ENCODE assay signal across 27 cellular contexts in genomic region chr5:123095694-123096120, GRCh38. TPM values are rescaled to one million over a fixed set of nuclear protein-coding genes. Genes with fewer than 3 reads are reported as not detected.
DNase-seq lines count a peak whose midpoint lies in the region; ATAC-seq and TF ChIP-seq lines count a peak whose summit lies in the region.
"Had no signal": no experiment of that assay in that cellular context is flagged by ENCODE, and none has a peak within 500 bp of the region (broad histone marks: within the 10 kb centered on the region; RNA-seq: fewer than 3 reads in every experiment).

No MANE protein-coding gene starts in this region.

- DNase-seq in GM23338 (ENCODE audit: low spot score): no peak
- DNase-seq in kidney epithelial cell (ENCODE audit: low read depth): no peak
- DNase-seq in progenitor cell of endocrine pancreas (ENCODE audit: low spot score, unreplicated experiment): no peak
- no peak for DNase-seq in stimulated activated naive CD8-positive, alpha-beta T cell treated with anti-CD3 and anti-CD28 coated beads, Interleukin-15, Interleukin-2, amounts not matched to agents 100 U/mL and 50 U/mL, for 24 hours
- DNase-seq in T1000 (lab: John Stamatoyannopoulos, UW): no peak
- DNase-seq in PC-9: no peak
- DNase-seq: ACHN; activated CD8-positive, alpha-beta memory T cell treated with anti-CD3 and anti-CD28 coated beads, Interleukin-2, amount 50 U/mL, for 48 hours; activated gamma-delta T cell; caudate nucleus; DMS 273 treated with DMSO at 0.1 percent for 48 hours; effector CD4-positive, alpha-beta T cell; GF-D8; KBM-7; mesenchymal stem cell; natural killer cell; NCI-H1048; NCI-H2081 treated with DMSO at 0.1 percent for 48 hours; NCI-H510A treated with DMSO at 0.1 percent for 48 hours; SW 1271 had no signal

- H3K4me3 Mint-ChIP-seq in GM23338 (peak overlapping the region; percentile 75), progenitor cell of endocrine pancreas (ENCODE audit: low read depth) (no peak overlapping the region)
- H3K4me3 Mint-ChIP-seq: natural killer cell had no signal

- H3F3A ChIP-seq in GM23338 (replicated peaks; ENCODE audit: low read depth) (peaks cover 18% of the 10 kb centered on the region), PC-9 (ENCODE audit: insufficient read depth, low read depth) (no peaks in the 10 kb centered on the region)

- 9 to 14% methylated on average over 8 to 11 of the region's 12 CpGs for WGBS in ectodermal cell, 2 experiments

- H3K4me1 ChIP-seq in GM23338 (ENCODE audit: insufficient read depth) (peaks cover 49% of the 10 kb centered on the region), ectodermal cell (ENCODE audit: control insufficient read depth, insufficient read depth, low read length) (peaks cover 25% of the 10 kb centered on the region), PC-9 (replicated peaks; ENCODE audit: insufficient read depth) (no peaks in the 10 kb centered on the region)

- no TSS peak for BruUV-seq in PC-9 (replicated peaks; lab: Mats Ljungman, UMichigan)

- no peak for ATAC-seq in GM23338
- no peak for ATAC-seq in stimulated activated naive CD8-positive, alpha-beta T cell treated with anti-CD3 and anti-CD28 coated beads, Interleukin-15, Interleukin-2, amounts not matched to agents 100 U/mL and 50 U/mL, for 24 hours
- no peak for ATAC-seq in GM19395 (IDR thresholded peaks at IDR 0.05; ENCODE audit: unreplicated experiment)
- ATAC-seq: GM12878, HCT116, natural killer cell had no signal

- intact Hi-C loops in PC-9 (cut with micrococcal nuclease; ENCODE audit: unreplicated experiment): no loop called here

- H3K9me3 Mint-ChIP-seq in GM23338 (peaks cover 10% of the 10 kb centered on the region; the same call in 2 of the 3 replicates), progenitor cell of endocrine pancreas (ENCODE audit: low read depth) (no peaks in the 10 kb centered on the region)
- H3K9me3 Mint-ChIP-seq: natural killer cell had no signal

- H3K4me3 ChIP-seq in GM23338 (peak overlapping the region; percentile 68), ectodermal cell (ENCODE audit: insufficient read depth, low read depth, low read length) (peak overlapping the region; percentile 25), kidney epithelial cell (ENCODE audit: low read depth, low read length) (no peak overlapping the region), PC-9 (no peak overlapping the region)
- H3K4me3 ChIP-seq: GM12878 had no signal

- H4K20me1 ChIP-seq in GM23338 (replicated peaks; ENCODE audit: insufficient read depth): peaks cover 37% of the 10 kb centered on the region
- no peaks in the 10 kb centered on the region for H4K20me1 ChIP-seq in PC-9 (ENCODE audit: insufficient read depth)

- H3K36me3 Mint-ChIP-seq in GM23338 (ENCODE audit: low read depth) (no peaks in the 10 kb centered on the region; the same call in 2 of the 3 replicates), progenitor cell of endocrine pancreas (ENCODE audit: insufficient read depth) (no peaks in the 10 kb centered on the region)

- H3K9me2 ChIP-seq in GM23338 (ENCODE audit: insufficient read depth) (no peaks in the 10 kb centered on the region), PC-9 (ENCODE audit: insufficient read depth) (no peaks in the 10 kb centered on the region)

- H3K9me3 ChIP-seq in ectodermal cell (ENCODE audit: control insufficient read depth, low read length): no peaks in the 10 kb centered on the region
- no peaks in the 10 kb centered on the region for H3K9me3 ChIP-seq in PC-9 (ENCODE audit: insufficient read depth, low read depth)
- H3K9me3 ChIP-seq: esophagus muscularis mucosa had no signal

- H3K79me2 ChIP-seq in GM23338 (replicated peaks; ENCODE audit: insufficient read depth) (no peaks in the 10 kb centered on the region), PC-9 (ENCODE audit: low read depth) (no peaks in the 10 kb centered on the region)

- peaks cover 99% of the 10 kb centered on the region for H3K27me3 Mint-ChIP-seq in GM23338 (ENCODE audit: insufficient read depth, low read depth, poor library complexity)
- H3K27me3 Mint-ChIP-seq in progenitor cell of endocrine pancreas: peaks cover 94% of the 10 kb centered on the region

- H2AFZ ChIP-seq in GM23338: no peak overlapping the region; the same call in 1 of the 2 replicates
- no peak overlapping the region for H2AFZ ChIP-seq in PC-9

- H3K4me1 Mint-ChIP-seq in GM23338 (peaks cover 46% of the 10 kb centered on the region), progenitor cell of endocrine pancreas (ENCODE audit: low read depth) (peaks cover 14% of the 10 kb centered on the region)

- H3K27ac ChIP-seq in GM23338 (ENCODE audit: low read depth) (no peak overlapping the region), ectodermal cell (ENCODE audit: insufficient read depth, low read depth, low read length, poor library complexity, severe bottlenecking) (no peak overlapping the region), PC-9 (no peak overlapping the region)
- H3K27ac ChIP-seq: esophagus muscularis mucosa, HL-60 had no signal

- peaks cover 100% of the 10 kb centered on the region for H3K27me3 ChIP-seq in GM23338 (ENCODE audit: insufficient read depth)
- peaks cover 100% of the 10 kb centered on the region for H3K27me3 ChIP-seq in ectodermal cell (ENCODE audit: control insufficient read depth, insufficient read depth, low read length, poor library complexity, severe bottlenecking)
- H3K27me3 ChIP-seq in kidney epithelial cell (ENCODE audit: control insufficient read depth, insufficient read depth, low read length): peaks cover 79% of the 10 kb centered on the region
- H3K27me3 ChIP-seq in PC-9 (ENCODE audit: insufficient read depth, low read depth): no peaks in the 10 kb centered on the region

- POLR2A ChIA-PET in PC-9 (lab: Charles Lee; ENCODE audit: unreplicated experiment): no interaction called here

- H3K36me3 ChIP-seq in GM23338 (ENCODE audit: insufficient read depth): no peaks in the 10 kb centered on the region
- no peaks in the 10 kb centered on the region for H3K36me3 ChIP-seq in ectodermal cell (ENCODE audit: control insufficient read depth, insufficient read depth, low read length)
- H3K36me3 ChIP-seq in kidney epithelial cell (ENCODE audit: control insufficient read depth, insufficient read depth, low read length): no peaks in the 10 kb centered on the region
- H3K36me3 ChIP-seq in PC-9 (ENCODE audit: low read depth): no peaks in the 10 kb centered on the region
- H3K36me3 ChIP-seq: esophagus muscularis mucosa had no signal

- TF ChIP-seq CTCF in GM23338 (conservative IDR thresholded peaks at IDR 0.05; ENCODE audit: low read depth in 2 of 2): no peak
- TF ChIP-seq CTCF in kidney epithelial cell (IDR thresholded peaks at IDR 0.05; ENCODE audit: insufficient read depth, low read length, poor library complexity, severe bottlenecking): peak; percentile 0
- no peak for TF ChIP-seq CTCF in progenitor cell of endocrine pancreas (IDR thresholded peaks at IDR 0.05; ENCODE audit: unreplicated experiment)
- TF ChIP-seq CTCF in PC-9 (conservative IDR thresholded peaks at IDR 0.05): no peak

- H3K27ac Mint-ChIP-seq in GM23338 (no peak overlapping the region), progenitor cell of endocrine pancreas (peak overlapping the region; percentile 16)
- H3K27ac Mint-ChIP-seq: CD14-positive monocyte, natural killer cell had no signal

- H3K4me2 ChIP-seq in GM23338 (peak overlapping the region; percentile 91), PC-9 (no peak overlapping the region)

- CTCF ChIA-PET in PC-9 (lab: Charles Lee): no interaction called here

TF ChIP-seq in GM23338, 12 proteins besides CTCF, POLR2A, EP300 and RAD21 (continues in another document):
- TF ChIP-seq EZH2 (IDR thresholded peaks at IDR 0.05; ENCODE audit: low read depth, unreplicated experiment): peak; percentile 95
- TF ChIP-seq STAT1 (IDR thresholded peaks at IDR 0.05; ENCODE audit: unreplicated experiment): no peak
- TF ChIP-seq ZNF114 (CRISPR knock-in tag; IDR thresholded peaks at IDR 0.05): no peak
- peak; percentile 66 for TF ChIP-seq EZH2phosphoT487 (IDR thresholded peaks at IDR 0.05; ENCODE audit: unreplicated experiment)
- no peak for TF ChIP-seq NANOG (IDR thresholded peaks at IDR 0.05; ENCODE audit: borderline replicate concordance)
- TF ChIP-seq ETS1 (IDR thresholded peaks at IDR 0.05): no peak
- no peak for TF ChIP-seq ZNF331 (CRISPR knock-in tag; IDR thresholded peaks at IDR 0.05; ENCODE audit: low read depth)

RNA-seq across cellular contexts. Expression of gene PRDM6, which starts 6.7 kb away (rescaled TPM):
- total RNA-seq in GM23338 (2014; rRNA removed; shearing (Covaris generic)): 0.12 and 0.14 TPM in 2 replicates
- 0.05 TPM in 2 replicates for polyA plus RNA-seq in GM23338 (2016; fragmentation: Nextera tagmentation; extraction: Ambion mirVana)
- polyA plus RNA-seq in ectodermal cell (2013, experiment 1 of 4): 0.20 TPM
- 0.16 TPM for polyA plus RNA-seq in ectodermal cell (2013, experiment 2 of 4)
- polyA plus RNA-seq in ectodermal cell (2013, experiment 3 of 4): 0.27 TPM
- 0.61 TPM for polyA plus RNA-seq in ectodermal cell (2013, experiment 4 of 4)
- 0.04 and 0.07 TPM in 2 replicates for total RNA-seq in kidney epithelial cell
- 0.50 and 1.2 TPM in 2 replicates for total RNA-seq in progenitor cell of endocrine pancreas
- total RNA-seq in PC-9 (2021): 0.26 and 0.40 TPM in 2 replicates
- total RNA-seq: GM12878, natural killer cell had no signal
- polyA plus RNA-seq: CD14-positive monocyte, GM12878 had no signal

RNA-seq across cellular contexts. Expression of gene PPIC, which starts 59.2 kb away (rescaled TPM):
- total RNA-seq in GM23338 (2014; rRNA removed; shearing (Covaris generic)): 13.9 and 21.3 TPM in 2 replicates
- polyA plus RNA-seq in GM23338 (2016; fragmentation: Nextera tagmentation; extraction: Ambion mirVana): 19.9 and 21.0 TPM in 2 replicates
- 0.39 TPM for polyA plus RNA-seq in ectodermal cell (2013, experiment 1 of 4)
- 0.27 TPM for polyA plus RNA-seq in ectodermal cell (2013, experiment 2 of 4)
- polyA plus RNA-seq in ectodermal cell (2013, experiment 3 of 4): 0.85 TPM
- polyA plus RNA-seq in ectodermal cell (2013, experiment 4 of 4): 1.1 TPM
- total RNA-seq in kidney epithelial cell (26.8 and 37.4 TPM in 2 replicates), progenitor cell of endocrine pancreas (21.0 and 26.0 TPM in 2 replicates), PC-9 (2021) (22.3 and 27.4 TPM in 2 replicates)
- total RNA-seq: natural killer cell had no signal
- polyA plus RNA-seq: CD14-positive monocyte had no signal

Comparison
In these comparisons a context has a peak if more than half of its experiments do, and no peak if none do; other contexts are left out.
1. H3K4me3 ChIP-seq: peak in GM23338 (single experiment) and ectodermal cell (single experiment); none in kidney epithelial cell (single experiment) and PC-9 (single experiment).